In genomic region chr19:1420590-1420989, GRCh38 we compare ENCODE assay signal across 22 cellular contexts. TPM values are rescaled to one million over a fixed set of nuclear protein-coding genes. Genes with fewer than 3 reads are reported as not detected.
A peak's percentile ranks its signal among the peaks of the same experiment; 100 is the strongest.
DNase-seq lines count a peak whose midpoint lies in the region; ATAC-seq and TF ChIP-seq lines count a peak whose summit lies in the region.
"Had no signal": no experiment of that assay in that cellular context is flagged by ENCODE, and none has a peak within 500 bp of the region (broad histone marks: within the 10 kb centered on the region; RNA-seq: fewer than 3 reads in every experiment).

No MANE protein-coding gene starts in this region.

- 0 out of 2 replicates have a peak overlapping the region, but pooled peaks have one; percentile 1 for H3K27ac ChIP-seq in 22Rv1
- H3K27ac ChIP-seq in heart right ventricle, result no peak overlapping the region
- H3K27ac ChIP-seq: HL-60, KMS-11 had no signal

- H3K36me3 Mint-ChIP-seq in T-helper 17 cell (ENCODE audit: low read depth) (peaks cover 9% of the 10 kb centered on the region), glutamatergic neuron (ENCODE audit: unreplicated experiment) (peaks cover 3% of the 10 kb centered on the region)

- DNase-seq in T-helper 17 cell (no peak), glutamatergic neuron (no peak), NCI-H2171 (lab: John Stamatoyannopoulos, UW) (no peak), pons (ENCODE audit: low spot score) (no peak), heart right ventricle (no peak)
- DNase-seq: AML-193; C1 segment of cervical spinal cord; CD8-positive, alpha-beta T cell; DND-41; HCEC 1CT; NCI-H1092 treated with DMSO at 0.1 percent for 48 hours; NCI-H1436 treated with DMSO at 0.1 percent for 48 hours; NCI-H2029; NCI-H345; NCI-H524; NCI-H774; NK-92 treated with Interleukin-12 subunit alpha and Interleukin-12 subunit beta, amount 100 ng/mL, for 24 hours; SIG-M5 had no signal

- H3K4me3 Mint-ChIP-seq in T-helper 17 cell, result peak overlapping the region; percentile 28
- no peak overlapping the region for H3K4me3 Mint-ChIP-seq in glutamatergic neuron (ENCODE audit: unreplicated experiment)
- H3K4me3 Mint-ChIP-seq: CD8-positive, alpha-beta T cell had no signal

- H3K9me3 ChIP-seq in T-helper 17 cell (ENCODE audit: control insufficient read depth, low read length, poor library complexity, severe bottlenecking), result no peaks in the 10 kb centered on the region
- H3K9me3 ChIP-seq in heart right ventricle, result no peaks in the 10 kb centered on the region

- no peak overlapping the region for H3K4me3 ChIP-seq in heart right ventricle

- peaks cover 5 to 86% (median 54%) of the 10 kb centered on the region in 9 donors for H3K36me3 ChIP-seq in heart right ventricle

- no peak for ATAC-seq in T-helper 17 cell
- no peak for ATAC-seq in heart right ventricle
- ATAC-seq: CD8-positive, alpha-beta T cell; SK-N-SH treated with all-trans-retinoic acid at 6 μM for 48 hours had no signal

- H3K27me3 Mint-ChIP-seq in T-helper 17 cell, result no peaks in the 10 kb centered on the region
- H3K27me3 Mint-ChIP-seq in glutamatergic neuron (ENCODE audit: unreplicated experiment), result peaks cover 8% of the 10 kb centered on the region

- no peak overlapping the region for H3K27ac Mint-ChIP-seq in T-helper 17 cell
- H3K27ac Mint-ChIP-seq in glutamatergic neuron (ENCODE audit: unreplicated experiment), result peak overlapping the region; percentile 75
- H3K27ac Mint-ChIP-seq: CD8-positive, alpha-beta T cell had no signal

- WGBS in heart right ventricle, 2 donors, result 89 to 92% methylated on average over 14 to 15 of the region's 15 CpGs

- H3K9me3 Mint-ChIP-seq in glutamatergic neuron (ENCODE audit: unreplicated experiment), result peaks cover 11% of the 10 kb centered on the region
- H3K9me3 Mint-ChIP-seq: CD8-positive, alpha-beta T cell had no signal

- peaks cover 28 to 46% (median 38%) of the 10 kb centered on the region in 9 donors for H3K4me1 ChIP-seq in heart right ventricle

- peaks cover 20% of the 10 kb centered on the region for H3K4me1 Mint-ChIP-seq in T-helper 17 cell
- peaks cover 25% of the 10 kb centered on the region for H3K4me1 Mint-ChIP-seq in glutamatergic neuron (ENCODE audit: low read depth, unreplicated experiment)

- no peaks in the 10 kb centered on the region for H3K27me3 ChIP-seq in heart right ventricle

- TF ChIP-seq CTCF in 22Rv1 (IDR thresholded peaks at IDR 0.05) (no peak), glutamatergic neuron (IDR thresholded peaks at IDR 0.05; ENCODE audit: partially characterized antibody, unreplicated experiment) (no peak), heart right ventricle (IDR thresholded peaks at IDR 0.05) (no peak)

- intact Hi-C loops in heart right ventricle (cut with DNase I), result no loop called here

RNA-seq across cellular contexts. Expression of gene DAZAP1, which starts 13.2 kb away (rescaled TPM):
- total RNA-seq in T-helper 17 cell (100 to 1,000 TPM; 148 to 163 TPM), glutamatergic neuron (ENCODE audit: unreplicated experiment) (135 TPM), heart right ventricle (100 to 1,000 TPM in 2 of 10 donors, 10 to 100 TPM in 8; 56.7 to 111 (median 73.8) TPM)
- 10 to 100 TPM; 82.6 to 91.3 TPM for polyA plus RNA-seq in heart right ventricle

RNA-seq across cellular contexts. Expression of gene RPS15, which starts 17.6 kb away (rescaled TPM):
- 1,000 to 10,000 TPM; 1,653 to 1,678 TPM for total RNA-seq in T-helper 17 cell
- total RNA-seq in glutamatergic neuron (ENCODE audit: unreplicated experiment), result 603 TPM
- 100 to 1,000 TPM; 480 to 720 (median 539) TPM for total RNA-seq in heart right ventricle
- polyA plus RNA-seq in heart right ventricle, result 1,000 to 10,000 TPM; 2,400 to 3,724 TPM

RNA-seq across cellular contexts. Expression of gene GAMT, which starts 19.2 kb away (rescaled TPM):
- total RNA-seq in T-helper 17 cell (1 to 10 TPM; 9.0 to 9.9 TPM), glutamatergic neuron (ENCODE audit: unreplicated experiment) (17.9 TPM), heart right ventricle (10 to 100 TPM; 53.4 to 89.2 (median 72.1) TPM)
- 100 to 1,000 TPM in 1 of 2 donors, 10 to 100 TPM in 1; 30.8 to 260 TPM for polyA plus RNA-seq in heart right ventricle

RNA-seq across cellular contexts. Expression of gene APC2, which starts 29.3 kb away (rescaled TPM):
- total RNA-seq in T-helper 17 cell (under 1 TPM; 0.07 to 0.44 TPM), glutamatergic neuron (ENCODE audit: unreplicated experiment) (371 TPM), heart right ventricle (under 1 TPM in 9 of 10 donors, not detected in 1; 0.02 to 0.23 (median 0.08) TPM)
- under 1 TPM; 0.13 to 0.15 TPM for polyA plus RNA-seq in heart right ventricle

RNA-seq across cellular contexts. Expression of gene NDUFS7, which starts 36.9 kb away (rescaled TPM):
- total RNA-seq in T-helper 17 cell (10 to 100 TPM; 50.9 to 54.7 TPM), glutamatergic neuron (ENCODE audit: unreplicated experiment) (123 TPM), heart right ventricle (100 to 1,000 TPM; 248 to 446 (median 377) TPM)
- polyA plus RNA-seq in heart right ventricle, result 100 to 1,000 TPM; 307 to 498 TPM
